In genomic region chr14:60220084-60220483, GRCh38 we compare ENCODE assay signal across 1 cellular context.
TF ChIP-seq lines count a peak whose summit lies in the region.

No MANE protein-coding gene starts in this region.

TF ChIP-seq in GM12878, 131 proteins besides CTCF, POLR2A, EP300 and RAD21 (continued from another document):
- TF ChIP-seq, protein P1, sequence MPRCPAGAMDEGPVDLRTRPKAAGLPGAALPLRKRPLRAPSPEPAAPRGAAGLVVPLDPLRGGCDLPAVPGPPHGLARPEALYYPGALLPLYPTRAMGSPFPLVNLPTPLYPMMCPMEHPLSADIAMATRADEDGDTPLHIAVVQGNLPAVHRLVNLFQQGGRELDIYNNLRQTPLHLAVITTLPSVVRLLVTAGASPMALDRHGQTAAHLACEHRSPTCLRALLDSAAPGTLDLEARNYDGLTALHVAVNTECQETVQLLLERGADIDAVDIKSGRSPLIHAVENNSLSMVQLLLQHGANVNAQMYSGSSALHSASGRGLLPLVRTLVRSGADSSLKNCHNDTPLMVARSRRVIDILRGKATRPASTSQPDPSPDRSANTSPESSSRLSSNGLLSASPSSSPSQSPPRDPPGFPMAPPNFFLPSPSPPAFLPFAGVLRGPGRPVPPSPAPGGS (IDR thresholded peaks at IDR 0.05; ENCODE audit: borderline replicate concordance, insufficient read depth, low read depth, low read length, poor library complexity, severe bottlenecking) = peak; percentile 88
- TF ChIP-seq MEF2B (IDR thresholded peaks at IDR 0.05; ENCODE audit: partially characterized antibody, poor library complexity, severe bottlenecking) (peak; percentile 99), FOXM1 (IDR thresholded peaks at IDR 0.05; ENCODE audit: low read depth, low read length) (peak; percentile 44; the same call in 1 of the 2 replicates), MTA2 (IDR thresholded peaks at IDR 0.05; ENCODE audit: low read depth) (peak; percentile 25; the same call in 1 of the 2 replicates), ZBTB33 (IDR thresholded peaks at IDR 0.05) (no peak), RELB (IDR thresholded peaks at IDR 0.05; ENCODE audit: low read depth) (peak; percentile 90), BACH1 (IDR thresholded peaks at IDR 0.05; ENCODE audit: borderline replicate concordance) (no peak; the same call in 1 of the 2 replicates), RB1 (IDR thresholded peaks at IDR 0.05; ENCODE audit: borderline replicate concordance) (peak; percentile 70; the same call in 1 of the 2 replicates), IKZF1 (conservative IDR thresholded peaks at IDR 0.05) (peak; percentile 69), CREB1 (IDR thresholded peaks at IDR 0.05; ENCODE audit: low read depth) (peak; percentile 51; the same call in 1 of the 2 replicates), NFIC (IDR thresholded peaks at IDR 0.05; ENCODE audit: low read depth, low read length) (peak; percentile 76), TCF12 (IDR thresholded peaks at IDR 0.05; ENCODE audit: low read depth, low read length) (0 out of 2 replicates have a peak, but pooled peaks have one; percentile 5)
TF ChIP-seq in GM12878: peak in this region for 23.
